7 cellular contexts compared by ENCODE assay signal in genomic region chr12:52191841-52192791, GRCh38. TPM values are rescaled to one million over a fixed set of nuclear protein-coding genes. Genes with fewer than 3 reads are reported as not detected.
DNase-seq lines count a peak whose midpoint lies in the region; ATAC-seq and TF ChIP-seq lines count a peak whose summit lies in the region.

Gene KRT80, minus strand, starts transcription at chr12:52192014. Its CDS starts 112 bp downstream, at chr12:52191902.

- no peak within 1 kb of the TSS for H3K4me3 ChIP-seq in H7 (ENCODE audit: insufficient read depth, low read depth, low read length)
- H3K4me3 ChIP-seq in astrocyte of the cerebellum (ENCODE audit: low read depth, low read length): no peak within 1 kb of the TSS

- no peaks in the 10 kb centered on the region for H3K27me3 ChIP-seq in H7 (ENCODE audit: control insufficient read depth, insufficient read depth, low read length)

- TF ChIP-seq CTCF in astrocyte of the cerebellum (IDR thresholded peaks at IDR 0.05; ENCODE audit: low read depth, low read length, missing control alignments): no peak

- no peaks in the 10 kb centered on the region for H3K36me3 ChIP-seq in H7 (replicated peaks; ENCODE audit: control insufficient read depth, insufficient read depth, low read length)

- in situ Hi-C loops in astrocyte of the cerebellum (cut with HindIII; ENCODE audit: low sequenced_read_pairs): no loop called here

- peak; percentile 64 for DNase-seq in H7
- peak; percentile 97 for DNase-seq in NCI-H2196 treated with DMSO at 0.1 percent for 48 hours (lab: John Stamatoyannopoulos, UW; ENCODE audit: unreplicated experiment)
- DNase-seq in astrocyte of the cerebellum (ENCODE audit: low read depth): peak; percentile 97
- DNase-seq in iPS-NIHi11 (ENCODE audit: low spot score): peak; percentile 75
- DNase-seq in stimulated activated CD4-positive, alpha-beta T cell treated with anti-CD3 and anti-CD28 coated beads, Interleukin-12 subunit alpha, Interleukin-12 subunit beta, amount 100 ng/mL, for 48 hours (ENCODE audit: low read depth in 2 of 3, low spot score in 1 of 3): peak in 2 of 3 donors; percentile 6 to 36

- ATAC-seq in HG02884 (IDR thresholded peaks at IDR 0.05; ENCODE audit: unreplicated experiment) (no peak), HG03520 (IDR thresholded peaks at IDR 0.05; ENCODE audit: unreplicated experiment) (no peak)

RNA-seq across cellular contexts. Expression of gene KRT80, which starts in this region (rescaled TPM):
- not detected in 2 replicates for total RNA-seq in H7 (2014; rRNA removed; shearing (Covaris generic))

Comparison
In these comparisons a context has a peak if more than half of its experiments do, and no peak if none do; other contexts are left out.
1. Peak in DNase-seq in H7; RNA of the gene not detected or under 1 TPM.
2. DNase-seq: peak in every context shown above with its lines; median percentile 97 in NCI-H2196 treated with DMSO at 0.1 percent for 48 hours; 97 in astrocyte of the cerebellum; 75 in iPS-NIHi11; 64 in H7; 21 in stimulated activated CD4-positive, alpha-beta T cell treated with anti-CD3 and anti-CD28 coated beads, Interleukin-12 subunit alpha, Interleukin-12 subunit beta, amount 100 ng/mL, for 48 hours.